In the genomic region with DNA sequence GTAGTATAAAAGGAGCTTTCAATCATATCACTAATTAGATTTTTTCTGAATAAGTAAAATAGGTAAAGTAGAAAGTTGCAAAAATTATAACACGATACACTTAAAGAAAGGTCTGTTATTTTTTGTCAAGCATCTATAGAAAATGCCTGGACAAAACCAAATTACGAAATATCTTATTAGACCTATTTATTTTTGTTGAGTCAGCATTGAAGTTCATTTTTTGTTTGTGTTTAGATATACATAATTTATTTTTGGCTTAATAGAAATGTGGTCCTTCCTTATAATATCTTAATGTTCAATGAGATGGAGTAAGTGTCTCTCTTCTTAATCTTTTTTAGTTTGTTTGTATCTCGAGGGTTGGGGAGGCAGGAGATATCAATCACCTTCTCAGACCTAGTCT, we compare ENCODE assay signal across 20 cellular contexts.
DNase-seq lines count a peak whose midpoint lies in the region; ATAC-seq, FAIRE-seq and TF ChIP-seq lines count a peak whose summit lies in the region.
"Had no signal": no experiment of that assay in that cellular context is flagged by ENCODE, and none has a peak within 500 bp of the region (broad histone marks: within the 10 kb centered on the region; RNA-seq: fewer than 3 reads in every experiment).

No MANE protein-coding gene starts in this region.

- H3K9me1 ChIP-seq in IMR-90 (ENCODE audit: insufficient read depth, low read length) = no peaks in the 10 kb centered on the region

- H2AFZ ChIP-seq in IMR-90 (replicated peaks; ENCODE audit: low read length, poor library complexity) (no peak overlapping the region), H1 (ENCODE audit: low read length) (no peak overlapping the region)

- DNase-seq in A549 (ENCODE audit: low read depth in 1 of 2, low spot score in 1 of 2) (no peak), IMR-90 (no peak), H1 (ENCODE audit: low read depth in 1 of 2, low spot score in 2 of 2) (no peak), dermis blood vessel endothelial cell (no peak), GF-D8 (lab: John Stamatoyannopoulos, UW) (no peak)
- DNase-seq in stimulated activated CD8-positive, alpha-beta memory T cell treated with anti-CD3 and anti-CD28 coated beads, Interleukin-4, amount 100 ng/mL, for 48 hours = no peak
- DNase-seq: 8988T; Calu3; CD4-positive, alpha-beta T cell; CD8-positive, alpha-beta T cell; DMS79 treated with DMSO at 0.1 percent for 48 hours had no signal

- intact Hi-C loops in IMR-90 (cut with micrococcal nuclease) = no loop called here

- H2BK20ac ChIP-seq in IMR-90 (ENCODE audit: low read depth, low read length) = no peak overlapping the region
- H2BK20ac ChIP-seq in H1 (ENCODE audit: low read length) = no peak overlapping the region

- H2BK15ac ChIP-seq in IMR-90 (ENCODE audit: low read depth, low read length) (no peak overlapping the region), H1 (ENCODE audit: low read length) (no peak overlapping the region)

- in situ Hi-C loops in IMR-90 (cut with MboI; ENCODE audit: low sequenced_read_pairs) = no loop called here

- H4K5ac ChIP-seq in IMR-90 (ENCODE audit: low read depth, low read length) (no peak overlapping the region), H1 (ENCODE audit: insufficient read length, low read depth, low read length) (no peak overlapping the region)

- H2BK5ac ChIP-seq in IMR-90 (ENCODE audit: low read depth, low read length, poor library complexity, severe bottlenecking) = no peak overlapping the region
- H2BK5ac ChIP-seq in H1 (ENCODE audit: low read depth, low read length) = no peak overlapping the region

- no peak for FAIRE-seq in A549 (lab: Jason Lieb, UNC)
- no peak for FAIRE-seq in H1 (lab: Jason Lieb, UNC)
- FAIRE-seq: A204.1, D721Med, G401.6, GM12878, GM12892, GM18507 had no signal

- no peak overlapping the region for H3K4me2 ChIP-seq in A549
- H3K4me2 ChIP-seq in IMR-90 (ENCODE audit: low read depth, low read length) = no peak overlapping the region
- no peak overlapping the region for H3K4me2 ChIP-seq in H1 (ENCODE audit: insufficient read depth in 1 of 2, low read depth in 2 of 2, low read length in 2 of 2)
- H3K4me2 ChIP-seq: BLaER1 treated with 17β-estradiol and CSF1 and Interleukin-3, amounts not matched to agents 10 nM and 100 nM had no signal

- TF ChIP-seq RAD21 in A549 (conservative IDR thresholded peaks at IDR 0.05 in 1 of 2, IDR thresholded peaks at IDR 0.05 in 1 of 2) (no peak), IMR-90 (IDR thresholded peaks at IDR 0.05; ENCODE audit: low read length) (no peak), H1 (IDR thresholded peaks at IDR 0.05 in 1 of 2, conservative IDR thresholded peaks at IDR 0.05 in 1 of 2; ENCODE audit: low read depth in 2 of 2, low read length in 2 of 2) (no peak)

- H3K56ac ChIP-seq in IMR-90 (ENCODE audit: extremely low read depth, insufficient read depth, low read length) (no peak overlapping the region), H1 (replicated peaks; ENCODE audit: insufficient read length, low read depth, low read length) (no peak overlapping the region)

- dilution Hi-C loops in IMR-90 (cut with HindIII; ENCODE audit: low sequenced_read_pairs, unreplicated experiment) = no loop called here

- H2AK5ac ChIP-seq in IMR-90 (ENCODE audit: low read depth, low read length) (no peak overlapping the region), H1 (ENCODE audit: low read depth, low read length) (no peak overlapping the region)

- no peak overlapping the region for H2AK9ac ChIP-seq in IMR-90 (replicated peaks; ENCODE audit: low read depth, low read length, poor library complexity)

- H3K4me1 ChIP-seq in A549 (no peaks in the 10 kb centered on the region), IMR-90 (ENCODE audit: control insufficient read depth, insufficient read depth, low read length) (no peaks in the 10 kb centered on the region), H1 (replicated peaks in 1 of 4; ENCODE audit: control insufficient read depth in 3 of 4, insufficient read depth in 4 of 4, low read length in 3 of 4) (no peaks in the 10 kb centered on the region)
- H3K4me1 ChIP-seq: BLaER1 treated with 17β-estradiol and CSF1 and Interleukin-3, amounts not matched to agents 10 nM and 100 nM; Caco-2 had no signal

- no peak overlapping the region for H2BK12ac ChIP-seq in H1 (ENCODE audit: low read depth, low read length)

- WGBS in A549 (ENCODE audit: missing lambda C conversion rate) = under 1% methylated on average over 3 of the region's 3 CpGs
- no CpG with 5 or more reads among the region's 3 CpGs for WGBS in IMR-90 (ENCODE audit: extremely low coverage in 2 of 2, insufficient read length in 1 of 2), 2 experiments
- WGBS in H1 (ENCODE audit: extremely low coverage in 1 of 2, insufficient coverage in 1 of 2, insufficient read length in 1 of 2, insufficient replicate concordance in 2 of 2, low coverage in 1 of 2, low lambda C conversion rate in 2 of 2, missing lambda C conversion rate in 1 of 2), 2 experiments = 85% methylated on average over 3 of the region's 3 CpGs; no CpG with 5 or more reads in 1 of the 2 experiments

- H3K18ac ChIP-seq in IMR-90 (ENCODE audit: low read depth, low read length) (no peak overlapping the region), H1 (ENCODE audit: extremely low read depth, low read length) (no peak overlapping the region)

- H2BK120ac ChIP-seq in IMR-90 (ENCODE audit: low read depth, low read length) (no peak overlapping the region), H1 (replicated peaks; ENCODE audit: low read depth, low read length) (no peak overlapping the region)

- H3K23ac ChIP-seq in IMR-90 (ENCODE audit: low read depth, low read length) (no peak overlapping the region), H1 (ENCODE audit: insufficient read length) (no peak overlapping the region)

- no peaks in the 10 kb centered on the region for H3K9me3 ChIP-seq in A549
- no peaks in the 10 kb centered on the region; the same call in 1 of the 2 replicates for H3K9me3 ChIP-seq in IMR-90 (ENCODE audit: control insufficient read depth, insufficient read depth, low read length)
- no peaks in the 10 kb centered on the region for H3K9me3 ChIP-seq in H1 (ENCODE audit: insufficient read depth in 2 of 2, low read depth in 1 of 2, low read length in 1 of 2)
- H3K9me3 ChIP-seq: BLaER1 treated with 17β-estradiol and CSF1 and Interleukin-3, amounts not matched to agents 10 nM and 100 nM; Caco-2 had no signal

- H3K27me3 ChIP-seq in IMR-90 (ENCODE audit: control insufficient read depth, insufficient read depth, low read length) (no peaks in the 10 kb centered on the region), H1 (replicated peaks in 1 of 4; ENCODE audit: control insufficient read depth in 3 of 4, extremely low read depth in 1 of 4, insufficient read depth in 3 of 4, low read length in 3 of 4) (no peaks in the 10 kb centered on the region)
- H3K27me3 ChIP-seq: BLaER1 treated with 17β-estradiol and CSF1 and Interleukin-3, amounts not matched to agents 10 nM and 100 nM had no signal

- H3K9ac ChIP-seq in IMR-90 (ENCODE audit: low read depth, low read length) (no peak overlapping the region), H1 (replicated peaks in 1 of 4; ENCODE audit: extremely low read depth in 1 of 4, low read depth in 3 of 4, low read length in 3 of 4) (no peak overlapping the region)
- H3K9ac ChIP-seq: BLaER1 treated with 17β-estradiol and CSF1 and Interleukin-3, amounts not matched to agents 10 nM and 100 nM had no signal

- H3K23me2 ChIP-seq in H1 (ENCODE audit: low read depth, low read length) = no peaks in the 10 kb centered on the region

- TF ChIP-seq CTCF in A549 (IDR thresholded peaks at IDR 0.05) (no peak), IMR-90 (conservative IDR thresholded peaks at IDR 0.05; ENCODE audit: low read depth, low read length) (no peak), H1 (IDR thresholded peaks at IDR 0.05; ENCODE audit: control extremely low read depth in 1 of 3, insufficient read depth in 1 of 3, low read depth in 1 of 3, low read length in 3 of 3) (no peak)

- ATAC-seq in A549 (no peak), IMR-90 (ENCODE audit: low read depth) (no peak)
- ATAC-seq: CD8-positive, alpha-beta T cell; GM12878 had no signal

- CTCF ChIA-PET in A549 (lab: Yijun Ruan, JAX) (no interaction called here), IMR-90 (lab: Yijun Ruan, JAX) (interaction anchor here (0.6 kb wide), 1 partner anchor 1186 kb away, joined by 4 read pairs; no protein-coding TSS in a partner anchor), H1 (lab: Charles Lee; ENCODE audit: partially characterized antibody) (interaction anchor here (1.1 kb wide), 1 partner anchor 12 kb away, joined by 4 read pairs; no protein-coding TSS in a partner anchor)

- H4K91ac ChIP-seq in IMR-90 (ENCODE audit: insufficient read depth, low read depth, low read length) = no peak overlapping the region
- H4K91ac ChIP-seq in H1 (replicated peaks; ENCODE audit: insufficient read length, low read length) = no peak overlapping the region

- no peak overlapping the region for H3K4me3 ChIP-seq in A549
- H3K4me3 ChIP-seq in IMR-90 (ENCODE audit: insufficient read depth, low read depth, low read length) = no peak overlapping the region
- H3K4me3 ChIP-seq in H1 (ENCODE audit: extremely low read depth in 1 of 4, insufficient read depth in 2 of 4, low read depth in 3 of 4, low read length in 4 of 4) = no peak overlapping the region
- H3K4me3 ChIP-seq: BLaER1 treated with 17β-estradiol and CSF1 and Interleukin-3, amounts not matched to agents 10 nM and 100 nM; GM12878 had no signal

- H3K79me2 ChIP-seq in H1 (ENCODE audit: control insufficient read depth in 1 of 2, insufficient read depth in 2 of 2, low read length in 2 of 2) = no peaks in the 10 kb centered on the region

- H4K20me1 ChIP-seq in IMR-90 (ENCODE audit: insufficient read depth, low read length) = no peaks in the 10 kb centered on the region
- no peaks in the 10 kb centered on the region for H4K20me1 ChIP-seq in H1 (replicated peaks in 1 of 2; ENCODE audit: control insufficient read depth in 1 of 2, insufficient read depth in 2 of 2, low read length in 2 of 2)
- H4K20me1 ChIP-seq: BLaER1 treated with 17β-estradiol and CSF1 and Interleukin-3, amounts not matched to agents 10 nM and 100 nM had no signal

- no peak overlapping the region for H3K14ac ChIP-seq in IMR-90 (replicated peaks; ENCODE audit: low read depth, low read length)
- no peak overlapping the region for H3K14ac ChIP-seq in H1 (ENCODE audit: insufficient read length)

- TF ChIP-seq EP300 in A549 (IDR thresholded peaks at IDR 0.05) (no peak), H1 (IDR thresholded peaks at IDR 0.05; ENCODE audit: borderline replicate concordance in 1 of 2, low read depth in 2 of 2, low read length in 2 of 2) (no peak)

- no peak overlapping the region for H3K27ac ChIP-seq in A549
- no peak overlapping the region for H3K27ac ChIP-seq in IMR-90 (ENCODE audit: insufficient read depth, low read length)
- no peak overlapping the region for H3K27ac ChIP-seq in H1 (ENCODE audit: low read depth, low read length)
- H3K27ac ChIP-seq: BLaER1 treated with 17β-estradiol and CSF1 and Interleukin-3, amounts not matched to agents 10 nM and 100 nM; C4-2B had no signal

- POLR2A ChIA-PET in A549 (lab: Yijun Ruan, JAX) (no interaction called here), IMR-90 (lab: Charles Lee; ENCODE audit: unreplicated experiment) (no interaction called here), H1 (lab: Charles Lee; ENCODE audit: partially characterized antibody) (no interaction called here)

- no peaks in the 10 kb centered on the region for H3K79me1 ChIP-seq in IMR-90 (ENCODE audit: low read depth in 1 of 2, low read length in 2 of 2)
- no peaks in the 10 kb centered on the region for H3K79me1 ChIP-seq in H1 (ENCODE audit: low read depth, low read length)

- TF ChIP-seq POLR2A in A549 (IDR thresholded peaks at IDR 0.05; ENCODE audit: low read length) = no peak
- no peak for TF ChIP-seq POLR2A in IMR-90 (IDR thresholded peaks at IDR 0.05; ENCODE audit: low read depth, low read length)
- no peak for TF ChIP-seq POLR2A in H1 (IDR thresholded peaks at IDR 0.05; ENCODE audit: control extremely low read depth in 1 of 2, low read depth in 2 of 2, low read length in 2 of 2)

- no peak overlapping the region for H3K4ac ChIP-seq in IMR-90 (ENCODE audit: low read depth, low read length)
- no peak overlapping the region for H3K4ac ChIP-seq in H1 (replicated peaks; ENCODE audit: insufficient read length, low read depth, low read length)

- H4K8ac ChIP-seq in IMR-90 (ENCODE audit: low read depth in 2 of 2, low read length in 2 of 2) (no peak overlapping the region), H1 (ENCODE audit: extremely low read depth, insufficient read depth, low read length) (no peak overlapping the region)

- BruUV-seq in IMR-90 (replicated peaks; lab: Mats Ljungman, UMichigan) = no TSS peak

- H3K36me3 ChIP-seq in IMR-90 (ENCODE audit: control insufficient read depth, insufficient read depth, low read length) (no peaks in the 10 kb centered on the region), H1 (ENCODE audit: control insufficient read depth in 2 of 4, insufficient read depth in 4 of 4, low read length in 3 of 4) (no peaks in the 10 kb centered on the region)
- H3K36me3 ChIP-seq: BLaER1 treated with 17β-estradiol and CSF1 and Interleukin-3, amounts not matched to agents 10 nM and 100 nM had no signal
